ENCODE assay signal across 15 cellular contexts in genomic region chr12:62660763-62661162, GRCh38.
DNase-seq lines count a peak whose midpoint lies in the region; ATAC-seq and TF ChIP-seq lines count a peak whose summit lies in the region.
"Had no signal": no experiment of that assay in that cellular context is flagged by ENCODE, and none has a peak within 500 bp of the region (broad histone marks: within the 10 kb centered on the region; RNA-seq: fewer than 3 reads in every experiment).

No MANE protein-coding gene starts in this region.

- H4K8ac ChIP-seq in IMR-90 (ENCODE audit: low read depth in 2 of 2, low read length in 2 of 2) = no peak overlapping the region

- TF ChIP-seq CTCF in IMR-90 (conservative IDR thresholded peaks at IDR 0.05; ENCODE audit: low read depth, low read length) = no peak
- no peak for TF ChIP-seq CTCF in choroid plexus epithelial cell (conservative IDR thresholded peaks at IDR 0.05; ENCODE audit: low read depth, low read length)

- H2AK9ac ChIP-seq in IMR-90 (replicated peaks; ENCODE audit: low read depth, low read length, poor library complexity) = no peak overlapping the region

- no peaks in the 10 kb centered on the region for H3K36me3 ChIP-seq in IMR-90 (ENCODE audit: control insufficient read depth, insufficient read depth, low read length)
- H3K36me3 ChIP-seq: BLaER1 treated with 17β-estradiol and CSF1 and Interleukin-3, amounts not matched to agents 10 nM and 100 nM had no signal

- H3K56ac ChIP-seq in IMR-90 (ENCODE audit: extremely low read depth, insufficient read depth, low read length) = no peak overlapping the region

- POLR2A ChIA-PET in IMR-90 (lab: Charles Lee; ENCODE audit: unreplicated experiment) = no interaction called here

- H3K23ac ChIP-seq in IMR-90 (ENCODE audit: low read depth, low read length) = no peak overlapping the region

- no peak overlapping the region for H2BK20ac ChIP-seq in IMR-90 (ENCODE audit: low read depth, low read length)

- peaks cover 3% of the 10 kb centered on the region; the same call in 1 of the 2 replicates for H3K4me1 ChIP-seq in IMR-90 (ENCODE audit: control insufficient read depth, insufficient read depth, low read length)
- H3K4me1 ChIP-seq: BLaER1 treated with 17β-estradiol and CSF1 and Interleukin-3, amounts not matched to agents 10 nM and 100 nM had no signal

- CTCF ChIA-PET in IMR-90 (lab: Yijun Ruan, JAX) = no interaction called here

- H2BK120ac ChIP-seq in IMR-90 (ENCODE audit: low read depth, low read length) = no peak overlapping the region

- H3K9ac ChIP-seq in IMR-90 (ENCODE audit: low read depth, low read length) = no peak overlapping the region
- H3K9ac ChIP-seq: BLaER1 treated with 17β-estradiol and CSF1 and Interleukin-3, amounts not matched to agents 10 nM and 100 nM had no signal

- H2BK15ac ChIP-seq in IMR-90 (ENCODE audit: low read depth, low read length) = no peak overlapping the region

- no peaks in the 10 kb centered on the region for H3K79me1 ChIP-seq in IMR-90 (ENCODE audit: low read depth in 1 of 2, low read length in 2 of 2)

- DNase-seq in COLO829 (ENCODE audit: low spot score) (peak; percentile 6), IMR-90 (peak; percentile 70), choroid plexus epithelial cell (ENCODE audit: low read depth) (peak; percentile 86), kidney tubule cell (ENCODE audit: low spot score) (peak; percentile 65), HuH-7.5 (ENCODE audit: low spot score) (no peak), NCI-H2107 (lab: John Stamatoyannopoulos, UW) (no peak)
- DNase-seq: glutamatergic neuron, NCI-H1436, NCI-H82, nephron progenitor cell had no signal

- no peak overlapping the region for H3K4me3 ChIP-seq in IMR-90 (ENCODE audit: insufficient read depth, low read depth, low read length)
- H3K4me3 ChIP-seq in choroid plexus epithelial cell (ENCODE audit: low read depth, low read length) = no peak overlapping the region
- H3K4me3 ChIP-seq: BLaER1 treated with 17β-estradiol and CSF1 and Interleukin-3, amounts not matched to agents 10 nM and 100 nM had no signal

- H3K14ac ChIP-seq in IMR-90 (replicated peaks; ENCODE audit: low read depth, low read length) = no peak overlapping the region

- H4K20me1 ChIP-seq in IMR-90 (ENCODE audit: insufficient read depth, low read length) = no peaks in the 10 kb centered on the region
- H4K20me1 ChIP-seq: BLaER1 treated with 17β-estradiol and CSF1 and Interleukin-3, amounts not matched to agents 10 nM and 100 nM had no signal

- no peak for TF ChIP-seq POLR2A in IMR-90 (IDR thresholded peaks at IDR 0.05; ENCODE audit: low read depth, low read length)

- dilution Hi-C loops in IMR-90 (cut with HindIII; ENCODE audit: low sequenced_read_pairs, unreplicated experiment) = no loop called here

- H4K5ac ChIP-seq in IMR-90 (ENCODE audit: low read depth, low read length) = no peak overlapping the region

- H3K18ac ChIP-seq in IMR-90 (ENCODE audit: low read depth, low read length) = no peak overlapping the region

- H3K9me3 ChIP-seq in IMR-90 (ENCODE audit: control insufficient read depth, insufficient read depth, low read length) = no peaks in the 10 kb centered on the region

- TF ChIP-seq RAD21 in IMR-90 (IDR thresholded peaks at IDR 0.05; ENCODE audit: low read length) = no peak

- intact Hi-C loops in IMR-90 (cut with micrococcal nuclease) = no loop called here

- H4K91ac ChIP-seq in IMR-90 (ENCODE audit: insufficient read depth, low read depth, low read length) = no peak overlapping the region

- H3K27me3 ChIP-seq in IMR-90 (ENCODE audit: control insufficient read depth, insufficient read depth, low read length) = peaks cover 2% of the 10 kb centered on the region; the same call in 1 of the 2 replicates
- H3K27me3 ChIP-seq: BLaER1 treated with 17β-estradiol and CSF1 and Interleukin-3, amounts not matched to agents 10 nM and 100 nM had no signal

- H2AFZ ChIP-seq in IMR-90 (replicated peaks; ENCODE audit: low read length, poor library complexity) = no peak overlapping the region

- BruUV-seq in IMR-90 (replicated peaks; lab: Mats Ljungman, UMichigan) = no TSS peak

- no peaks in the 10 kb centered on the region for H3K9me1 ChIP-seq in IMR-90 (ENCODE audit: insufficient read depth, low read length)

- peak; percentile 68 for ATAC-seq in IMR-90 (ENCODE audit: low read depth)
- ATAC-seq in HG02981 (IDR thresholded peaks at IDR 0.05; ENCODE audit: unreplicated experiment) = no peak
- no peak for ATAC-seq in GM21423 (IDR thresholded peaks at IDR 0.05; ENCODE audit: unreplicated experiment)
- ATAC-seq: left lobe of liver had no signal

- in situ Hi-C loops in IMR-90 (cut with MboI; ENCODE audit: low sequenced_read_pairs) = no loop called here

- no peak overlapping the region for H3K4ac ChIP-seq in IMR-90 (ENCODE audit: low read depth, low read length)

- H2AK5ac ChIP-seq in IMR-90 (ENCODE audit: low read depth, low read length) = no peak overlapping the region

- no peak overlapping the region for H3K27ac ChIP-seq in IMR-90 (ENCODE audit: insufficient read depth, low read length)
- H3K27ac ChIP-seq: BLaER1 treated with 17β-estradiol and CSF1 and Interleukin-3, amounts not matched to agents 10 nM and 100 nM; HL-60 had no signal

- WGBS in IMR-90 (ENCODE audit: extremely low coverage in 2 of 2, insufficient read length in 1 of 2), 2 experiments = 0% methylated on average over 1 of the region's 2 CpGs; no CpG with 5 or more reads in 1 of the 2 experiments

- H2BK5ac ChIP-seq in IMR-90 (ENCODE audit: low read depth, low read length, poor library complexity, severe bottlenecking) = no peak overlapping the region

- peak overlapping the region; percentile 0; the same call in 1 of the 2 replicates for H3K4me2 ChIP-seq in IMR-90 (ENCODE audit: low read depth, low read length)
- H3K4me2 ChIP-seq: BLaER1 treated with 17β-estradiol and CSF1 and Interleukin-3, amounts not matched to agents 10 nM and 100 nM had no signal

TF ChIP-seq in IMR-90, 13 proteins besides CTCF, POLR2A, EP300 and RAD21:
- peak; percentile 83 for TF ChIP-seq BHLHE40 (IDR thresholded peaks at IDR 0.05; ENCODE audit: low read depth, low read length)
- no peak for TF ChIP-seq RFX5 (IDR thresholded peaks at IDR 0.05; ENCODE audit: low read depth, low read length)
- TF ChIP-seq MAFK (IDR thresholded peaks at IDR 0.05; ENCODE audit: low read depth, low read length) = no peak
- TF ChIP-seq FOS (IDR thresholded peaks at IDR 0.05; ENCODE audit: low read depth, low read length) = 0 out of 2 replicates have a peak, but pooled peaks have one; percentile 5
- no peak for TF ChIP-seq USF2 (IDR thresholded peaks at IDR 0.05; ENCODE audit: low read depth, low read length)
- no peak for TF ChIP-seq MXI1 (IDR thresholded peaks at IDR 0.05; ENCODE audit: borderline replicate concordance, low read depth, low read length)
- no peak for TF ChIP-seq CHD1 (IDR thresholded peaks at IDR 0.05; ENCODE audit: low read depth, low read length)
- no peak for TF ChIP-seq SMC3 (IDR thresholded peaks at IDR 0.05; ENCODE audit: low read depth, low read length)
- TF ChIP-seq CEBPB (IDR thresholded peaks at IDR 0.05; ENCODE audit: low read depth, low read length) = peak; percentile 79

Comparison
In these comparisons a context has a peak if more than half of its experiments do, and no peak if none do; other contexts are left out.
1. DNase-seq: peak in COLO829 (single experiment), IMR-90 (single experiment), choroid plexus epithelial cell (single experiment) and kidney tubule cell (single experiment); none in HuH-7.5 (single experiment) and NCI-H2107 (single experiment).